In the genomic region with DNA sequence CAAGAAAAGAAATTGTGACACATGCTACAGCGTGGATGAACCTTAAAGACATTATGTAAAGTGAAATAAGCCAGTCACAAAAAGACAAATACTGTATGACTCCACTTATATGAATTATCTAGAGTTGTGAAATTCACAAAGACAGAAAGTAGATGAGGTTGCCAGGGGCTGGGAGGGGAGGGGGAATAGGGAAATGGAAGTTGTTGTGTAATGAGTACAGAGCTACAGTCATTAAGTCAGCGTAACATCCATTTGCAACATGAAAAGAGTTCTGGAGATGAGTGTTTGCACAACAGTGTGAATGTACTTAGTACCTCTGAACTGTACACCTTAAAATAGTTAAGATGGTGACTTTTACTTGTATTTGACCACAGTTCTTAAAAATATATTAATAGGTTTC, we compare ENCODE assay signal across 17 cellular contexts.
DNase-seq lines count a peak whose midpoint lies in the region; ATAC-seq and TF ChIP-seq lines count a peak whose summit lies in the region.
"Had no signal": no experiment of that assay in that cellular context is flagged by ENCODE, and none has a peak within 500 bp of the region (broad histone marks: within the 10 kb centered on the region; RNA-seq: fewer than 3 reads in every experiment).

No MANE protein-coding gene starts in this region.

- peak; percentile 46 for DNase-seq in stimulated activated CD4-positive, alpha-beta T cell treated with anti-CD3 and anti-CD28 coated beads, Interleukin-1b, Interleukin-23, amount 100 ng/mL, for 48 hours
- DNase-seq in stimulated activated CD4-positive, alpha-beta T cell treated with anti-CD3 and anti-CD28 coated beads, Interleukin-2, amount 100 ng/mL, for 48 hours: no peak
- DNase-seq in NCI-H774 (lab: John Stamatoyannopoulos, UW) (peak; percentile 37), cardiac fibroblast (ENCODE audit: low read depth in 2 of 2) (peak; percentile 59 to 69), NCI-H1105 (lab: John Stamatoyannopoulos, UW) (no peak), hippocampal formation (lab: John Stamatoyannopoulos, UW) (no peak)
- DNase-seq in stimulated activated effector memory CD8-positive, alpha-beta T cell treated with anti-CD3 and anti-CD28 coated beads, Interleukin-12 subunit alpha, Interleukin-12 subunit beta, amount 100 ng/mL, for 72 hours (ENCODE audit: low spot score in 2 of 2): no peak
- DNase-seq: activated naive CD8-positive, alpha-beta T cell treated with anti-CD3 and anti-CD28 coated beads for 36 hours; DND-41; heart left ventricle; NCI-H2029 treated with DMSO at 0.1 percent for 48 hours; NK-92 treated with Interleukin-12 subunit alpha and Interleukin-12 subunit beta, amount 100 ng/mL, for 24 hours had no signal

- ATAC-seq in stimulated activated effector memory CD8-positive, alpha-beta T cell treated with anti-CD3 and anti-CD28 coated beads, Interleukin-12 subunit alpha, Interleukin-12 subunit beta, amount 100 ng/mL, for 72 hours: peak; percentile 85
- no peak for ATAC-seq in GM18505 (IDR thresholded peaks at IDR 0.05; ENCODE audit: unreplicated experiment)
- ATAC-seq: SK-N-SH treated with all-trans-retinoic acid at 6 μM for 48 hours had no signal

- no peak overlapping the region for H3K27ac Mint-ChIP-seq in stimulated activated effector memory CD8-positive, alpha-beta T cell treated with anti-CD3 and anti-CD28 coated beads, Interleukin-12 subunit alpha, Interleukin-12 subunit beta, amount 100 ng/mL, for 72 hours
- H3K27ac Mint-ChIP-seq: activated naive CD8-positive, alpha-beta T cell treated with anti-CD3 and anti-CD28 coated beads for 36 hours; B cell had no signal

- TF ChIP-seq CTCF in cardiac fibroblast (IDR thresholded peaks at IDR 0.05; ENCODE audit: low read depth, low read length): no peak

- H3K4me1 Mint-ChIP-seq in stimulated activated effector memory CD8-positive, alpha-beta T cell treated with anti-CD3 and anti-CD28 coated beads, Interleukin-12 subunit alpha, Interleukin-12 subunit beta, amount 100 ng/mL, for 72 hours: peaks cover 13% of the 10 kb centered on the region
- H3K4me1 Mint-ChIP-seq: activated naive CD8-positive, alpha-beta T cell treated with anti-CD3 and anti-CD28 coated beads for 36 hours; B cell had no signal

- H3K36me3 Mint-ChIP-seq in stimulated activated effector memory CD8-positive, alpha-beta T cell treated with anti-CD3 and anti-CD28 coated beads, Interleukin-12 subunit alpha, Interleukin-12 subunit beta, amount 100 ng/mL, for 72 hours: no peaks in the 10 kb centered on the region
- H3K36me3 Mint-ChIP-seq: activated naive CD8-positive, alpha-beta T cell treated with anti-CD3 and anti-CD28 coated beads for 36 hours had no signal

- H3K4me3 Mint-ChIP-seq in stimulated activated effector memory CD8-positive, alpha-beta T cell treated with anti-CD3 and anti-CD28 coated beads, Interleukin-12 subunit alpha, Interleukin-12 subunit beta, amount 100 ng/mL, for 72 hours: no peak overlapping the region
- H3K4me3 Mint-ChIP-seq: activated naive CD8-positive, alpha-beta T cell treated with anti-CD3 and anti-CD28 coated beads for 36 hours; B cell; central memory CD8-positive, alpha-beta T cell had no signal

- H3K4me3 ChIP-seq in cardiac fibroblast (replicated peaks in 1 of 2; ENCODE audit: low read depth in 2 of 2, low read length in 2 of 2): no peak overlapping the region
- H3K4me3 ChIP-seq: heart left ventricle, thoracic aorta had no signal

- TF ChIP-seq POLR2A in GM18505 (IDR thresholded peaks at IDR 0.05; ENCODE audit: borderline replicate concordance, extremely low read depth, insufficient read depth, insufficient read length): no peak

- no peaks in the 10 kb centered on the region for H3K9me3 Mint-ChIP-seq in stimulated activated effector memory CD8-positive, alpha-beta T cell treated with anti-CD3 and anti-CD28 coated beads, Interleukin-12 subunit alpha, Interleukin-12 subunit beta, amount 100 ng/mL, for 72 hours
- H3K9me3 Mint-ChIP-seq: activated naive CD8-positive, alpha-beta T cell treated with anti-CD3 and anti-CD28 coated beads for 36 hours; central memory CD8-positive, alpha-beta T cell had no signal

Comparison
In these comparisons a context has a peak if more than half of its experiments do, and no peak if none do; other contexts are left out.
1. DNase-seq: peak in stimulated activated CD4-positive, alpha-beta T cell treated with anti-CD3 and anti-CD28 coated beads, Interleukin-1b, Interleukin-23, amount 100 ng/mL, for 48 hours (single experiment), NCI-H774 (single experiment) and cardiac fibroblast (2 of 2); none in stimulated activated CD4-positive, alpha-beta T cell treated with anti-CD3 and anti-CD28 coated beads, Interleukin-2, amount 100 ng/mL, for 48 hours (0 of 2), stimulated activated effector memory CD8-positive, alpha-beta T cell treated with anti-CD3 and anti-CD28 coated beads, Interleukin-12 subunit alpha, Interleukin-12 subunit beta, amount 100 ng/mL, for 72 hours (0 of 2), NCI-H1105 (single experiment) and hippocampal formation (0 of 2).